8 cellular contexts compared by ENCODE assay signal in genomic region chr1:205983925-205984725, GRCh38. TPM values are rescaled to one million over a fixed set of nuclear protein-coding genes. Genes with fewer than 3 reads are reported as not detected.
A peak's percentile ranks its signal among the peaks of the same experiment; 100 is the strongest.
DNase-seq lines count a peak whose midpoint lies in the region; ATAC-seq and TF ChIP-seq lines count a peak whose summit lies in the region.

No MANE protein-coding gene starts in this region.

- no peaks in the 10 kb centered on the region for H3K36me3 ChIP-seq in prostate gland

- ATAC-seq in activated T-helper 17 cell treated with anti-CD3 and anti-CD28 coated beads, Interleukin-2, amount 50 U/mL, for 72 hours (replicated peaks), result peak; percentile 50
- ATAC-seq in GM18517 (IDR thresholded peaks at IDR 0.05; ENCODE audit: unreplicated experiment), result no peak

- DNase-seq in A172 (ENCODE audit: low spot score) (peak; percentile 58), G401 (ENCODE audit: low spot score) (peak; percentile 22), MV-4-11 (lab: John Stamatoyannopoulos, UW) (peak; percentile 64), head of caudate nucleus (peak; percentile 55 to 92 (median 81)), prostate gland (ENCODE audit: low spot score) (peak; percentile 91)
- DNase-seq in activated T-helper 2 cell treated with anti-CD3 and anti-CD28 coated beads, Interferon-gamma antibody, Interleukin-2, Interleukin-4, amounts not matched to agents 10 μg/mL and 5 μg/mL and 100 μg/mL, durations not matched to agents 14 hours and 24 hours and 36 hours (ENCODE audit: low spot score), result no peak

- peaks cover 1% of the 10 kb centered on the region for H3K27me3 Mint-ChIP-seq in activated T-helper 17 cell treated with anti-CD3 and anti-CD28 coated beads, Interleukin-2, amount 50 U/mL, for 72 hours
- peaks cover 3% of the 10 kb centered on the region for H3K27me3 Mint-ChIP-seq in activated T-helper 2 cell treated with anti-CD3 and anti-CD28 coated beads, Interferon-gamma antibody, Interleukin-2, Interleukin-4, amounts not matched to agents 10 μg/mL and 5 μg/mL and 100 μg/mL, durations not matched to agents 14 hours and 24 hours and 36 hours (ENCODE audit: low read depth)

- no peaks in the 10 kb centered on the region for H3K4me1 ChIP-seq in prostate gland (replicated peaks)

- in situ Hi-C loops in G401 (cut with HindIII; ENCODE audit: low sequenced_read_pairs), result no loop called here

- peak overlapping the region; percentile 6 for H3K27ac Mint-ChIP-seq in activated T-helper 17 cell treated with anti-CD3 and anti-CD28 coated beads, Interleukin-2, amount 50 U/mL, for 72 hours
- H3K27ac Mint-ChIP-seq in activated T-helper 2 cell treated with anti-CD3 and anti-CD28 coated beads, Interferon-gamma antibody, Interleukin-2, Interleukin-4, amounts not matched to agents 10 μg/mL and 5 μg/mL and 100 μg/mL, durations not matched to agents 14 hours and 24 hours and 36 hours, result no peak overlapping the region

- no peaks in the 10 kb centered on the region for H3K27me3 ChIP-seq in prostate gland (replicated peaks; ENCODE audit: insufficient read depth)

- peak in 3 of 4 experiments; percentile 38 to 78 (median 65) for TF ChIP-seq CTCF in prostate gland (IDR thresholded peaks at IDR 0.05)

- intact Hi-C loops in head of caudate nucleus (cut with DNase I) (loop anchor here (2.0 kb wide), 1 partner anchor 121 kb away; no protein-coding TSS in a partner anchor), prostate gland (cut with DNase I) (loop anchor here (2.0 kb wide), 1 partner anchor 123 kb away; no protein-coding TSS in a partner anchor)
- intact Hi-C loops in activated T-helper 2 cell treated with anti-CD3 and anti-CD28 coated beads, Interferon-gamma antibody, Interleukin-2, Interleukin-4, amounts not matched to agents 10 μg/mL and 5 μg/mL and 100 μg/mL, durations not matched to agents 14 hours and 24 hours and 36 hours (cut with micrococcal nuclease), result loop anchor here (1.0 kb wide), 1 partner anchor 122 kb away; no protein-coding TSS in a partner anchor

- WGBS in prostate gland, result 29% methylated on average over 14 of the region's 14 CpGs

- H3K27ac ChIP-seq in prostate gland, result peak overlapping the region; percentile 4 to 37

- no peak overlapping the region for H3K4me3 Mint-ChIP-seq in activated T-helper 17 cell treated with anti-CD3 and anti-CD28 coated beads, Interleukin-2, amount 50 U/mL, for 72 hours
- no peak overlapping the region for H3K4me3 Mint-ChIP-seq in activated T-helper 2 cell treated with anti-CD3 and anti-CD28 coated beads, Interferon-gamma antibody, Interleukin-2, Interleukin-4, amounts not matched to agents 10 μg/mL and 5 μg/mL and 100 μg/mL, durations not matched to agents 14 hours and 24 hours and 36 hours (ENCODE audit: low read depth)

- no peaks in the 10 kb centered on the region for H3K4me1 Mint-ChIP-seq in activated T-helper 17 cell treated with anti-CD3 and anti-CD28 coated beads, Interleukin-2, amount 50 U/mL, for 72 hours
- no peaks in the 10 kb centered on the region for H3K4me1 Mint-ChIP-seq in activated T-helper 2 cell treated with anti-CD3 and anti-CD28 coated beads, Interferon-gamma antibody, Interleukin-2, Interleukin-4, amounts not matched to agents 10 μg/mL and 5 μg/mL and 100 μg/mL, durations not matched to agents 14 hours and 24 hours and 36 hours (ENCODE audit: low read depth)

- no peaks in the 10 kb centered on the region for H3K9me3 ChIP-seq in prostate gland

- H3K36me3 Mint-ChIP-seq in activated T-helper 17 cell treated with anti-CD3 and anti-CD28 coated beads, Interleukin-2, amount 50 U/mL, for 72 hours (ENCODE audit: low read depth), result no peaks in the 10 kb centered on the region
- H3K36me3 Mint-ChIP-seq in activated T-helper 2 cell treated with anti-CD3 and anti-CD28 coated beads, Interferon-gamma antibody, Interleukin-2, Interleukin-4, amounts not matched to agents 10 μg/mL and 5 μg/mL and 100 μg/mL, durations not matched to agents 14 hours and 24 hours and 36 hours (ENCODE audit: low read depth), result no peaks in the 10 kb centered on the region

- no peak overlapping the region for H3K4me3 ChIP-seq in prostate gland

- H3K9me3 Mint-ChIP-seq in activated T-helper 17 cell treated with anti-CD3 and anti-CD28 coated beads, Interleukin-2, amount 50 U/mL, for 72 hours, result peaks cover 7% of the 10 kb centered on the region
- no peaks in the 10 kb centered on the region for H3K9me3 Mint-ChIP-seq in activated T-helper 2 cell treated with anti-CD3 and anti-CD28 coated beads, Interferon-gamma antibody, Interleukin-2, Interleukin-4, amounts not matched to agents 10 μg/mL and 5 μg/mL and 100 μg/mL, durations not matched to agents 14 hours and 24 hours and 36 hours

- TF ChIP-seq POLR2A in prostate gland (IDR thresholded peaks at IDR 0.05), result no peak

RNA-seq across cellular contexts. Expression of gene RAB7B, which starts 19.1 kb away (rescaled TPM):
- total RNA-seq in A172 (2014; rRNA removed; shearing (Covaris generic)), result 0.29 TPM in 2 replicates
- 0.85 TPM in 1 of 2 replicates, not detected in the other for total RNA-seq in G401 (2014; rRNA removed; shearing (Covaris generic))
- not detected for total RNA-seq in activated T-helper 17 cell treated with anti-CD3 and anti-CD28 coated beads, Interleukin-2, amount 50 U/mL, for 72 hours
- 10 to 100 TPM; 16.1 to 17.5 TPM for total RNA-seq in prostate gland
- not detected in 2 replicates for total RNA-seq in activated T-helper 2 cell treated with anti-CD3 and anti-CD28 coated beads, Interferon-gamma antibody, Interleukin-2, Interleukin-4, amounts not matched to agents 10 μg/mL and 5 μg/mL and 100 μg/mL, durations not matched to agents 14 hours and 24 hours and 36 hours

RNA-seq across cellular contexts. Expression of gene CTSE, which starts 39.6 kb away (rescaled TPM):
- not detected in 2 replicates for total RNA-seq in A172 (2014; rRNA removed; shearing (Covaris generic))
- total RNA-seq in G401 (2014; rRNA removed; shearing (Covaris generic)), result not detected in 2 replicates
- total RNA-seq in activated T-helper 17 cell treated with anti-CD3 and anti-CD28 coated beads, Interleukin-2, amount 50 U/mL, for 72 hours, result not detected
- not detected for total RNA-seq in prostate gland
- total RNA-seq in activated T-helper 2 cell treated with anti-CD3 and anti-CD28 coated beads, Interferon-gamma antibody, Interleukin-2, Interleukin-4, amounts not matched to agents 10 μg/mL and 5 μg/mL and 100 μg/mL, durations not matched to agents 14 hours and 24 hours and 36 hours, result not detected in 2 replicates

RNA-seq across cellular contexts. Expression of gene SLC26A9, which starts 40.9 kb away (rescaled TPM):
- 0.05 TPM in 1 of 2 replicates, not detected in the other for total RNA-seq in A172 (2014; rRNA removed; shearing (Covaris generic))
- not detected in 2 replicates for total RNA-seq in G401 (2014; rRNA removed; shearing (Covaris generic))
- not detected for total RNA-seq in activated T-helper 17 cell treated with anti-CD3 and anti-CD28 coated beads, Interleukin-2, amount 50 U/mL, for 72 hours
- total RNA-seq in prostate gland, result under 1 TPM in 1 of 2 donors, not detected in 1; 0.09 TPM
- total RNA-seq in activated T-helper 2 cell treated with anti-CD3 and anti-CD28 coated beads, Interferon-gamma antibody, Interleukin-2, Interleukin-4, amounts not matched to agents 10 μg/mL and 5 μg/mL and 100 μg/mL, durations not matched to agents 14 hours and 24 hours and 36 hours, result not detected in 2 replicates
